ENCODE assay signal across 8 cellular contexts in the genomic region with DNA sequence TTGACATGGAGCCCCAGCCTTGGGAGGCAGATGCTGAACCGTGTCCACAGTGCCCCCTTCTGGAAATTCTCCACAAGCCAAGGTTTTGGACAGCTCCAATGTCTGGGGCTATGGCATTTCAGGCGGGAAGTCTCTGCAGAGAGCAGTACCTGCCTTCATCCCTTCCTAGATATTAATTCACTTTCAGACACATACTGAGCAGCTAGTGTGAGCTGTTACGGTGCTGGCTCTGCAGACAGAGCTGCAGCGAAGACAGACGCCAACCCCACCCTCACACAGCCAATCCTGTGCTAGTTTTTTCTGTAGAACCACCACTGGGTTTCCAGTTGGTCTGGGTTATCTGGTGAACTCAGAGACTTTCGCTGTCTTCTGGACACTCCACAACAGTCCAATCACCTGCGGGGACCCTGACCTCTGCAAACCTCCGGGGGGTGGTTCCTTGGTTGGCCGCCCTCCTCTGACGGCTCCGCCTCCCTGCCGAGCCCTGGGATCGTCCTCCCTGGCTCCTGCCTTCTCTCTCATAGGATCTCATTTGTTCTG. TPM values are rescaled to one million over a fixed set of nuclear protein-coding genes. Genes with fewer than 3 reads are reported as not detected.
DNase-seq lines count a peak whose midpoint lies in the region; ATAC-seq, FAIRE-seq and TF ChIP-seq lines count a peak whose summit lies in the region.

No MANE protein-coding gene starts in this region.

- H3K27ac Mint-ChIP-seq in activated T-helper 17 cell treated with anti-CD3 and anti-CD28 coated beads, Interleukin-2, amount 50 U/mL, for 72 hours = no peak overlapping the region

- peak; percentile 93 for ATAC-seq in activated T-helper 17 cell treated with anti-CD3 and anti-CD28 coated beads, Interleukin-2, amount 50 U/mL, for 72 hours (replicated peaks)
- ATAC-seq in foreskin keratinocyte = peak; percentile 68
- no peak for ATAC-seq in HG02678 (IDR thresholded peaks at IDR 0.05; ENCODE audit: unreplicated experiment)

- peak; percentile 86 for TF ChIP-seq CTCF in foreskin keratinocyte (conservative IDR thresholded peaks at IDR 0.05)

- in situ Hi-C loops in Caki2 (cut with HindIII; ENCODE audit: low pct_unique_long_range_greater_than_20kb, low sequenced_read_pairs) = no loop called here

- no peaks in the 10 kb centered on the region for H3K27me3 Mint-ChIP-seq in activated T-helper 17 cell treated with anti-CD3 and anti-CD28 coated beads, Interleukin-2, amount 50 U/mL, for 72 hours

- H3K27me3 ChIP-seq in foreskin keratinocyte = no peaks in the 10 kb centered on the region

- no peaks in the 10 kb centered on the region for H3K4me1 Mint-ChIP-seq in activated T-helper 17 cell treated with anti-CD3 and anti-CD28 coated beads, Interleukin-2, amount 50 U/mL, for 72 hours

- H3K4me3 Mint-ChIP-seq in activated T-helper 17 cell treated with anti-CD3 and anti-CD28 coated beads, Interleukin-2, amount 50 U/mL, for 72 hours = no peak overlapping the region

- DNase-seq in Caki2 (ENCODE audit: low read depth) (peak; percentile 88), RPMI7951 (ENCODE audit: low read depth) (peak; percentile 67), foreskin keratinocyte (peak in 1 of 2 donors; percentile 55), nucleus accumbens (lab: John Stamatoyannopoulos, UW) (peak in 37 of 56 donors; percentile 3 to 66 (median 29)), urothelium cell line (ENCODE audit: low spot score) (peak; percentile 59)

- FAIRE-seq in urothelium cell line (lab: Jason Lieb, UNC) = peak; percentile 30

- no peaks in the 10 kb centered on the region for H3K9me3 Mint-ChIP-seq in activated T-helper 17 cell treated with anti-CD3 and anti-CD28 coated beads, Interleukin-2, amount 50 U/mL, for 72 hours

- H3K4me1 ChIP-seq in foreskin keratinocyte = no peaks in the 10 kb centered on the region

- TF ChIP-seq EP300 in Ishikawa (IDR thresholded peaks at IDR 0.05; ENCODE audit: borderline replicate concordance) = 0 out of 2 replicates have a peak, but pooled peaks have one; percentile 39

- TF ChIP-seq RAD21 in Ishikawa (IDR thresholded peaks at IDR 0.05; ENCODE audit: low read depth) = peak; percentile 89

- H3K27ac ChIP-seq in foreskin keratinocyte = no peak overlapping the region

- H3K36me3 Mint-ChIP-seq in activated T-helper 17 cell treated with anti-CD3 and anti-CD28 coated beads, Interleukin-2, amount 50 U/mL, for 72 hours (ENCODE audit: low read depth) = no peaks in the 10 kb centered on the region

TF ChIP-seq in Ishikawa, 13 proteins besides CTCF, POLR2A, EP300 and RAD21:
- TF ChIP-seq ZBTB7A (IDR thresholded peaks at IDR 0.05; ENCODE audit: low read depth) (no peak), TCF12 (IDR thresholded peaks at IDR 0.05; ENCODE audit: low read depth) (peak; percentile 41), EGR1 (IDR thresholded peaks at IDR 0.05) (no peak), YY1 (IDR thresholded peaks at IDR 0.05; ENCODE audit: low read depth) (no peak), CEBPB (IDR thresholded peaks at IDR 0.05) (no peak), TAF1 (IDR thresholded peaks at IDR 0.05; ENCODE audit: low read depth) (no peak), TEAD4 (IDR thresholded peaks at IDR 0.05) (peak; percentile 71), NFIC (IDR thresholded peaks at IDR 0.05) (peak; percentile 27; the same call in 1 of the 2 replicates), CREB1 (IDR thresholded peaks at IDR 0.05; ENCODE audit: low read depth) (no peak), FOXM1 (IDR thresholded peaks at IDR 0.05; ENCODE audit: borderline replicate concordance, low read depth) (no peak)
- TF ChIP-seq, protein P1, sequence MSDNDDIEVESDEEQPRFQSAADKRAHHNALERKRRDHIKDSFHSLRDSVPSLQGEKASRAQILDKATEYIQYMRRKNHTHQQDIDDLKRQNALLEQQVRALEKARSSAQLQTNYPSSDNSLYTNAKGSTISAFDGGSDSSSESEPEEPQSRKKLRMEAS (IDR thresholded peaks at IDR 0.05) = peak; percentile 64
- TF ChIP-seq, protein P2, sequence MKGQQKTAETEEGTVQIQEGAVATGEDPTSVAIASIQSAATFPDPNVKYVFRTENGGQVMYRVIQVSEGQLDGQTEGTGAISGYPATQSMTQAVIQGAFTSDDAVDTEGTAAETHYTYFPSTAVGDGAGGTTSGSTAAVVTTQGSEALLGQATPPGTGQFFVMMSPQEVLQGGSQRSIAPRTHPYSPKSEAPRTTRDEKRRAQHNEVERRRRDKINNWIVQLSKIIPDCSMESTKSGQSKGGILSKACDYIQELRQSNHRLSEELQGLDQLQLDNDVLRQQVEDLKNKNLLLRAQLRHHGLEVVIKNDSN (IDR thresholded peaks at IDR 0.05) = no peak
- TF ChIP-seq, protein P3, sequence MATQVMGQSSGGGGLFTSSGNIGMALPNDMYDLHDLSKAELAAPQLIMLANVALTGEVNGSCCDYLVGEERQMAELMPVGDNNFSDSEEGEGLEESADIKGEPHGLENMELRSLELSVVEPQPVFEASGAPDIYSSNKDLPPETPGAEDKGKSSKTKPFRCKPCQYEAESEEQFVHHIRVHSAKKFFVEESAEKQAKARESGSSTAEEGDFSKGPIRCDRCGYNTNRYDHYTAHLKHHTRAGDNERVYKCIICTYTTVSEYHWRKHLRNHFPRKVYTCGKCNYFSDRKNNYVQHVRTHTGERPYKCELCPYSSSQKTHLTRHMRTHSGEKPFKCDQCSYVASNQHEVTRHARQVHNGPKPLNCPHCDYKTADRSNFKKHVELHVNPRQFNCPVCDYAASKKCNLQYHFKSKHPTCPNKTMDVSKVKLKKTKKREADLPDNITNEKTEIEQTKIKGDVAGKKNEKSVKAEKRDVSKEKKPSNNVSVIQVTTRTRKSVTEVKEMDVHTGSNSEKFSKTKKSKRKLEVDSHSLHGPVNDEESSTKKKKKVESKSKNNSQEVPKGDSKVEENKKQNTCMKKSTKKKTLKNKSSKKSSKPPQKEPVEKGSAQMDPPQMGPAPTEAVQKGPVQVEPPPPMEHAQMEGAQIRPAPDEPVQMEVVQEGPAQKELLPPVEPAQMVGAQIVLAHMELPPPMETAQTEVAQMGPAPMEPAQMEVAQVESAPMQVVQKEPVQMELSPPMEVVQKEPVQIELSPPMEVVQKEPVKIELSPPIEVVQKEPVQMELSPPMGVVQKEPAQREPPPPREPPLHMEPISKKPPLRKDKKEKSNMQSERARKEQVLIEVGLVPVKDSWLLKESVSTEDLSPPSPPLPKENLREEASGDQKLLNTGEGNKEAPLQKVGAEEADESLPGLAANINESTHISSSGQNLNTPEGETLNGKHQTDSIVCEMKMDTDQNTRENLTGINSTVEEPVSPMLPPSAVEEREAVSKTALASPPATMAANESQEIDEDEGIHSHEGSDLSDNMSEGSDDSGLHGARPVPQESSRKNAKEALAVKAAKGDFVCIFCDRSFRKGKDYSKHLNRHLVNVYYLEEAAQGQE (IDR thresholded peaks at IDR 0.05; ENCODE audit: low read depth) = peak; percentile 75

RNA-seq across cellular contexts. Expression of a gene that starts 9.1 kb away (rescaled TPM):
- 112 and 117 TPM in 2 replicates for total RNA-seq in Caki2 (2014; rRNA removed; shearing (Covaris generic); ENCODE audit: low replicate concordance)
- total RNA-seq in RPMI7951 (2014; rRNA removed; shearing (Covaris generic)) = 20.5 and 24.9 TPM in 2 replicates
- total RNA-seq in activated T-helper 17 cell treated with anti-CD3 and anti-CD28 coated beads, Interleukin-2, amount 50 U/mL, for 72 hours = 10 to 100 TPM; 61.3 to 89.0 TPM
- total RNA-seq in foreskin keratinocyte = 39.3 and 44.0 TPM in 2 replicates
- 56.2 and 65.4 TPM in 2 replicates for polyA plus RNA-seq in foreskin keratinocyte

RNA-seq across cellular contexts. Expression of a gene that starts 9.6 kb away (rescaled TPM):
- 133 and 152 TPM in 2 replicates for total RNA-seq in Caki2 (2014; rRNA removed; shearing (Covaris generic); ENCODE audit: low replicate concordance)
- total RNA-seq in RPMI7951 (2014; rRNA removed; shearing (Covaris generic)) = 53.3 and 61.6 TPM in 2 replicates
- 100 to 1,000 TPM; 112 to 138 TPM for total RNA-seq in activated T-helper 17 cell treated with anti-CD3 and anti-CD28 coated beads, Interleukin-2, amount 50 U/mL, for 72 hours
- 66.6 and 68.4 TPM in 2 replicates for total RNA-seq in foreskin keratinocyte
- polyA plus RNA-seq in foreskin keratinocyte = 54.9 and 56.9 TPM in 2 replicates

RNA-seq across cellular contexts. Expression of a gene that starts 11.7 kb away (rescaled TPM):
- 1.9 TPM in 1 of 2 replicates, not detected in the other for total RNA-seq in Caki2 (2014; rRNA removed; shearing (Covaris generic); ENCODE audit: low replicate concordance)
- total RNA-seq in RPMI7951 (2014; rRNA removed; shearing (Covaris generic)) = 0.12 TPM in 1 of 2 replicates, not detected in the other
- under 1 TPM; 0.24 to 0.53 TPM for total RNA-seq in activated T-helper 17 cell treated with anti-CD3 and anti-CD28 coated beads, Interleukin-2, amount 50 U/mL, for 72 hours
- not detected in 2 replicates for total RNA-seq in foreskin keratinocyte
- 0.04 TPM in 1 of 2 replicates, not detected in the other for polyA plus RNA-seq in foreskin keratinocyte

RNA-seq across cellular contexts. Expression of a gene that starts 17.0 kb away (rescaled TPM):
- 4.6 and 5.0 TPM in 2 replicates for total RNA-seq in Caki2 (2014; rRNA removed; shearing (Covaris generic); ENCODE audit: low replicate concordance)
- 0.20 and 0.24 TPM in 2 replicates for total RNA-seq in RPMI7951 (2014; rRNA removed; shearing (Covaris generic))
- total RNA-seq in activated T-helper 17 cell treated with anti-CD3 and anti-CD28 coated beads, Interleukin-2, amount 50 U/mL, for 72 hours = 1 to 10 TPM; 1.3 to 3.7 TPM
- total RNA-seq in foreskin keratinocyte = 0.95 and 2.0 TPM in 2 replicates
- 1.4 and 3.0 TPM in 2 replicates for polyA plus RNA-seq in foreskin keratinocyte

RNA-seq across cellular contexts. Expression of a gene that starts 23.6 kb away (rescaled TPM):
- total RNA-seq in Caki2 (2014; rRNA removed; shearing (Covaris generic); ENCODE audit: low replicate concordance) = 74.3 and 84.8 TPM in 2 replicates
- 21.5 and 34.1 TPM in 2 replicates for total RNA-seq in RPMI7951 (2014; rRNA removed; shearing (Covaris generic))
- total RNA-seq in activated T-helper 17 cell treated with anti-CD3 and anti-CD28 coated beads, Interleukin-2, amount 50 U/mL, for 72 hours = 100 to 1,000 TPM in 1 of 2 donors, 10 to 100 TPM in 1; 84.2 to 126 TPM
- total RNA-seq in foreskin keratinocyte = 64.5 and 69.9 TPM in 2 replicates
- polyA plus RNA-seq in foreskin keratinocyte = 42.6 and 48.6 TPM in 2 replicates
